In the genomic region with DNA sequence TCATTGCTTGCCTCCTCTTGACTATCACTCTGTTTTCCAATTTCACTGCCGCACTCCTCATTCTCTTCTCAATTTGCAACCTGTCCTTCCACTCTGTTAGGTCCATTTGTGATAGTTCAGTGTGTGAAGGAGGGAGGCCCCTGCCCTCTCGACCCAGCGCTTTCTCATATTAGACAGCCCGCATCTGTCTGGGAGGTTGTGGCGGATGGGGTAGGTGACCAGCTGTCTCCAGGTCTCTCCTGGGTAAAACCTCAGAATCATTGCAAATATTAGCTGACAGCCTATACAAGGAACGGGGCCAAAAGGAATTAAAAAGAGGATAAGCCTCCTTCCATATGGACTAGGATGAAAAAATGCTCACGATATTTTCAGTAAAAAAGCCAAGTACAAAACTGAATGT, we compare ENCODE assay signal across 20 cellular contexts.
"Had no signal": no experiment of that assay in that cellular context is flagged by ENCODE, and none has a peak within 500 bp of the region (broad histone marks: within the 10 kb centered on the region; RNA-seq: fewer than 3 reads in every experiment).

No MANE protein-coding gene starts in this region.

- H3K9me3 ChIP-seq: ovary, thyroid gland had no signal

- H3K4me3 Mint-ChIP-seq: activated CD4-positive, alpha-beta memory T cell treated with anti-CD3 and anti-CD28 coated beads for 36 hours; activated naive CD8-positive, alpha-beta T cell treated with anti-CD3 and anti-CD28 coated beads, Interleukin-2, amount 10 ng/mL, durations not matched to agents 7 days and 5 days; activated T-helper 17 cell treated with anti-CD3 and anti-CD28 coated beads, Interleukin-2, amount 50 U/mL, for 72 hours; endodermal cell; naive thymus-derived CD4-positive, alpha-beta T cell had no signal

- ATAC-seq: activated T-helper 17 cell treated with anti-CD3 and anti-CD28 coated beads, Interleukin-2, amount 50 U/mL, for 72 hours; foreskin keratinocyte; left cardiac atrium; sciatic nerve had no signal

- H3K27me3 Mint-ChIP-seq: activated naive CD8-positive, alpha-beta T cell treated with anti-CD3 and anti-CD28 coated beads, Interleukin-2, amount 10 ng/mL, durations not matched to agents 7 days and 5 days; activated T-helper 17 cell treated with anti-CD3 and anti-CD28 coated beads, Interleukin-2, amount 50 U/mL, for 72 hours; naive thymus-derived CD4-positive, alpha-beta T cell had no signal

- H3K4me1 Mint-ChIP-seq: activated naive CD8-positive, alpha-beta T cell treated with anti-CD3 and anti-CD28 coated beads, Interleukin-2, amount 10 ng/mL, durations not matched to agents 7 days and 5 days had no signal

- H3K27ac Mint-ChIP-seq: activated CD4-positive, alpha-beta memory T cell treated with anti-CD3 and anti-CD28 coated beads for 36 hours; activated naive CD8-positive, alpha-beta T cell treated with anti-CD3 and anti-CD28 coated beads, Interleukin-2, amount 10 ng/mL, durations not matched to agents 7 days and 5 days; activated T-helper 17 cell treated with anti-CD3 and anti-CD28 coated beads, Interleukin-2, amount 50 U/mL, for 72 hours; endodermal cell; naive thymus-derived CD4-positive, alpha-beta T cell had no signal

- H3K27ac ChIP-seq: cardiac muscle cell, epithelial cell of prostate, foreskin keratinocyte, ovary, thyroid gland had no signal

- H3K4me2 ChIP-seq: smooth muscle cell had no signal

- DNase-seq: activated CD4-positive, alpha-beta memory T cell treated with anti-CD3 and anti-CD28 coated beads for 36 hours; activated CD4-positive, alpha-beta T cell treated with anti-CD3 and anti-CD28 coated beads for 4 hours; activated naive CD4-positive, alpha-beta T cell treated with Interleukin-2 at 50 U/mL for 16 hours; activated naive CD8-positive, alpha-beta T cell treated with anti-CD3 and anti-CD28 coated beads, Interleukin-2, amount 10 ng/mL, durations not matched to agents 7 days and 5 days; amygdala; foreskin keratinocyte; hippocampal formation; left cardiac atrium; mesendoderm; naive thymus-derived CD4-positive, alpha-beta T cell; ovary; stimulated activated naive CD4-positive, alpha-beta T cell; T-helper 2 cell had no signal

- H3K27me3 ChIP-seq: cardiac muscle cell, foreskin keratinocyte, ovary, thyroid gland had no signal

- H3K9me3 Mint-ChIP-seq: activated naive CD8-positive, alpha-beta T cell treated with anti-CD3 and anti-CD28 coated beads, Interleukin-2, amount 10 ng/mL, durations not matched to agents 7 days and 5 days had no signal

- H3K4me3 ChIP-seq: cardiac muscle cell, ovary, smooth muscle cell, thyroid gland had no signal

- H3K36me3 ChIP-seq: cardiac muscle cell, ovary, thyroid gland had no signal
